1 cellular context compared by ENCODE assay signal in the genomic region with DNA sequence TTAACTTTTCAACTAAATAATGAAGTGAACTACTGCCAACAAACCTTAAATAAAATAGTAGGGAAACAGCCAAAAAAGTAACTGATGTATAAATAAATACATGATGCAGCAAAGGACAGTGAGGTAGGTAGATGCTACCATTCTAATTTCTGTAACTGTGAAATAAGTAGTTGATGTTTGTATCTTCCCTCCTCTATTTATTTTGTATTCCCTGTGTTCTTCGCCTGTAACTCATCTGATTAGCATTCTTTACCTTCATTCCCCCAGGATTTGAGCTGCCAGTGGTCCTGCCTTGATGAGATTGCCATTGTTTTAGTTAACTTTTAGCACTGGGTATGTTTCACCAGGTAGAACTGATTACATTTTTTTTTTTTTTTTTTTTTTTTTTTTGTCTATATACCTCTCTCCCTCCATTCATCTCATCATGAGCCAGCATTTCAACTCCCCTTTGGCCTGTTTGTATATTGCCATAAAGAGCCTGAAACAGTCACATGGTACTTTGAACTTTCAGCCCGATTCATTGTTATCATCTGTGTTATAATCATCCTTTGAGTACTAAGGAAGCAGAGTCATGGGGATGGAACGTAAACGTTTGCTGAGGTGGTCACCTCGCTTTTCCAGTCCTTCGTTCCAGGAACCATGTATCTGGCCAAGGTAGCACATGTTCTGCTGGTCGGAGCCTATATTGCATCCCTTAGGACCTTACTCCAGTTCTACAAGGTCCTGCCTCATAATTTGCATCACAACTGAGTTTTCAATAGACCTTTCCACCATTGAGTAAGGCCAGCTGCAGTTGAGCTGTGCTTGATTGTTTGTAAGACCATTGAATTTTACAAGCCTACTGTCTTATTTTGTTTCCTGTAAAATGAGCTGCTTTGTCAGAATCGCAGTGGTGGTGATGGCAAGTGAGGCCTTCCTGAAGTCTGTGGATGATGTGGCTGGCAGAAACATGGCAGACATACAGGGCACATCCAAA.
A peak's percentile ranks its signal among the peaks of the same experiment; 100 is the strongest.
TF ChIP-seq lines count a peak whose summit lies in the region.

No MANE protein-coding gene starts in this region.

TF ChIP-seq in HepG2, 621 proteins besides CTCF, POLR2A, EP300 and RAD21 (continued from another document and continues in another):
- no peak for TF ChIP-seq HNRNPLL (IDR thresholded peaks at IDR 0.05; ENCODE audit: low read depth, low read length, poor library complexity, severe bottlenecking)
- TF ChIP-seq SNAPC2 (CRISPR knock-in tag; IDR thresholded peaks at IDR 0.05) = no peak
- peak; percentile 87 for TF ChIP-seq JUND (CRISPR knock-in tag; IDR thresholded peaks at IDR 0.05)
- peak; percentile 62; the same call in 1 of the 2 replicates for TF ChIP-seq ZNF501 (CRISPR knock-in tag; IDR thresholded peaks at IDR 0.05)
- no peak for TF ChIP-seq ZNF234 (CRISPR knock-in tag; conservative IDR thresholded peaks at IDR 0.05)
- TF ChIP-seq, protein P1, sequence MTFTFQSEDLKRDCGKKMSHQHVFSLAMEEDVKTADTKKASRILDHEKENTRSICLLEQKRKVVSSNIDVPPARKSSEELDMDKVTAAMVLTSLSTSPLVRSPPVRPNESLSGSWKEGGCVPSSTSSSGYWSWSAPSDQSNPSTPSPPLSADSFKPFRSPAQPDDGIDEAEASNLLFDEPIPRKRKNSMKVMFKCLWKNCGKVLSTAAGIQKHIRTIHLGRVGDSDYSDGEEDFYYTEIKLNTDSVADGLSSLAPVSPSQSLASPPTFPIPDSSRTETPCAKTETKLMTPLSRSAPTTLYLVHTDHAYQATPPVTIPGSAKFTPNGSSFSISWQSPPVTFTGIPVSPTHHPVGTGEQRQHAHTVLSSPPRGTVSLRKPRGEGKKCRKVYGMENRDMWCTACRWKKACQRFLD (CRISPR knock-in tag; IDR thresholded peaks at IDR 0.05; ENCODE audit: borderline replicate concordance) = no peak
- TF ChIP-seq SIN3A (IDR thresholded peaks at IDR 0.05; ENCODE audit: borderline replicate concordance, low read depth, low read length) = no peak
- TF ChIP-seq, protein P2, sequence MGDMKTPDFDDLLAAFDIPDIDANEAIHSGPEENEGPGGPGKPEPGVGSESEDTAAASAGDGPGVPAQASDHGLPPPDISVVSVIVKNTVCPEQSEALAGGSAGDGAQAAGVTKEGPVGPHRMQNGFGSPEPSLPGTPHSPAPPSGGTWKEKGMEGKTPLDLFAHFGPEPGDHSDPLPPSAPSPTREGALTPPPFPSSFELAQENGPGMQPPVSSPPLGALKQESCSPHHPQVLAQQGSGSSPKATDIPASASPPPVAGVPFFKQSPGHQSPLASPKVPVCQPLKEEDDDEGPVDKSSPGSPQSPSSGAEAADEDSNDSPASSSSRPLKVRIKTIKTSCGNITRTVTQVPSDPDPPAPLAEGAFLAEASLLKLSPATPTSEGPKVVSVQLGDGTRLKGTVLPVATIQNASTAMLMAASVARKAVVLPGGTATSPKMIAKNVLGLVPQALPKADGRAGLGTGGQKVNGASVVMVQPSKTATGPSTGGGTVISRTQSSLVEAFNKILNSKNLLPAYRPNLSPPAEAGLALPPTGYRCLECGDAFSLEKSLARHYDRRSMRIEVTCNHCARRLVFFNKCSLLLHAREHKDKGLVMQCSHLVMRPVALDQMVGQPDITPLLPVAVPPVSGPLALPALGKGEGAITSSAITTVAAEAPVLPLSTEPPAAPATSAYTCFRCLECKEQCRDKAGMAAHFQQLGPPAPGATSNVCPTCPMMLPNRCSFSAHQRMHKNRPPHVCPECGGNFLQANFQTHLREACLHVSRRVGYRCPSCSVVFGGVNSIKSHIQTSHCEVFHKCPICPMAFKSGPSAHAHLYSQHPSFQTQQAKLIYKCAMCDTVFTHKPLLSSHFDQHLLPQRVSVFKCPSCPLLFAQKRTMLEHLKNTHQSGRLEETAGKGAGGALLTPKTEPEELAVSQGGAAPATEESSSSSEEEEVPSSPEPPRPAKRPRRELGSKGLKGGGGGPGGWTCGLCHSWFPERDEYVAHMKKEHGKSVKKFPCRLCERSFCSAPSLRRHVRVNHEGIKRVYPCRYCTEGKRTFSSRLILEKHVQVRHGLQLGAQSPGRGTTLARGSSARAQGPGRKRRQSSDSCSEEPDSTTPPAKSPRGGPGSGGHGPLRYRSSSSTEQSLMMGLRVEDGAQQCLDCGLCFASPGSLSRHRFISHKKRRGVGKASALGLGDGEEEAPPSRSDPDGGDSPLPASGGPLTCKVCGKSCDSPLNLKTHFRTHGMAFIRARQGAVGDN (CRISPR knock-in tag; IDR thresholded peaks at IDR 0.05) = no peak
- no peak for TF ChIP-seq ZNF30 (CRISPR knock-in tag; IDR thresholded peaks at IDR 0.05)
- 0 out of 2 replicates have a peak, but pooled peaks have one; percentile 56 for TF ChIP-seq ARNTL (CRISPR knock-in tag; IDR thresholded peaks at IDR 0.05)
- peak; percentile 50 for TF ChIP-seq ISL2 (CRISPR knock-in tag; IDR thresholded peaks at IDR 0.05)
- no peak for TF ChIP-seq ZNF747 (CRISPR knock-in tag; IDR thresholded peaks at IDR 0.05; ENCODE audit: borderline replicate concordance)
- TF ChIP-seq ZNF772 (CRISPR knock-in tag; IDR thresholded peaks at IDR 0.05) = peak; percentile 46
- TF ChIP-seq KDM6A (CRISPR knock-in tag; IDR thresholded peaks at IDR 0.05; ENCODE audit: low read depth) = peak; percentile 54; the same call in 1 of the 2 replicates
- TF ChIP-seq MTF1 (CRISPR knock-in tag; IDR thresholded peaks at IDR 0.05) = no peak
- TF ChIP-seq ZNF572 (CRISPR knock-in tag; IDR thresholded peaks at IDR 0.05) = no peak
- no peak for TF ChIP-seq ZNF737 (CRISPR knock-in tag; IDR thresholded peaks at IDR 0.05; ENCODE audit: borderline replicate concordance)
- TF ChIP-seq BRCA1 (CRISPR knock-in tag; IDR thresholded peaks at IDR 0.05) = no peak
- TF ChIP-seq ZNF773 (CRISPR knock-in tag; IDR thresholded peaks at IDR 0.05; ENCODE audit: borderline replicate concordance) = no peak
- 0 out of 2 replicates have a peak, but pooled peaks have one; percentile 23 for TF ChIP-seq GLI4 (CRISPR knock-in tag; IDR thresholded peaks at IDR 0.05; ENCODE audit: borderline replicate concordance)
- TF ChIP-seq NFKB2 (CRISPR knock-in tag; IDR thresholded peaks at IDR 0.05; ENCODE audit: borderline replicate concordance) = no peak
- TF ChIP-seq RFX1 (IDR thresholded peaks at IDR 0.05) = no peak
- no peak for TF ChIP-seq ZNF790 (CRISPR knock-in tag; IDR thresholded peaks at IDR 0.05; ENCODE audit: borderline replicate concordance)
- TF ChIP-seq, protein P3, sequence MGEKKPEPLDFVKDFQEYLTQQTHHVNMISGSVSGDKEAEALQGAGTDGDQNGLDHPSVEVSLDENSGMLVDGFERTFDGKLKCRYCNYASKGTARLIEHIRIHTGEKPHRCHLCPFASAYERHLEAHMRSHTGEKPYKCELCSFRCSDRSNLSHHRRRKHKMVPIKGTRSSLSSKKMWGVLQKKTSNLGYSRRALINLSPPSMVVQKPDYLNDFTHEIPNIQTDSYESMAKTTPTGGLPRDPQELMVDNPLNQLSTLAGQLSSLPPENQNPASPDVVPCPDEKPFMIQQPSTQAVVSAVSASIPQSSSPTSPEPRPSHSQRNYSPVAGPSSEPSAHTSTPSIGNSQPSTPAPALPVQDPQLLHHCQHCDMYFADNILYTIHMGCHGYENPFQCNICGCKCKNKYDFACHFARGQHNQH (CRISPR knock-in tag; IDR thresholded peaks at IDR 0.05) = peak; percentile 83; the same call in 1 of the 2 replicates
- peak; percentile 73; the same call in 1 of the 2 replicates for TF ChIP-seq ZSCAN9 (CRISPR knock-in tag; IDR thresholded peaks at IDR 0.05; ENCODE audit: borderline replicate concordance)
- TF ChIP-seq YEATS4 (CRISPR knock-in tag; IDR thresholded peaks at IDR 0.05; ENCODE audit: borderline replicate concordance) = no peak
- TF ChIP-seq, protein P4, sequence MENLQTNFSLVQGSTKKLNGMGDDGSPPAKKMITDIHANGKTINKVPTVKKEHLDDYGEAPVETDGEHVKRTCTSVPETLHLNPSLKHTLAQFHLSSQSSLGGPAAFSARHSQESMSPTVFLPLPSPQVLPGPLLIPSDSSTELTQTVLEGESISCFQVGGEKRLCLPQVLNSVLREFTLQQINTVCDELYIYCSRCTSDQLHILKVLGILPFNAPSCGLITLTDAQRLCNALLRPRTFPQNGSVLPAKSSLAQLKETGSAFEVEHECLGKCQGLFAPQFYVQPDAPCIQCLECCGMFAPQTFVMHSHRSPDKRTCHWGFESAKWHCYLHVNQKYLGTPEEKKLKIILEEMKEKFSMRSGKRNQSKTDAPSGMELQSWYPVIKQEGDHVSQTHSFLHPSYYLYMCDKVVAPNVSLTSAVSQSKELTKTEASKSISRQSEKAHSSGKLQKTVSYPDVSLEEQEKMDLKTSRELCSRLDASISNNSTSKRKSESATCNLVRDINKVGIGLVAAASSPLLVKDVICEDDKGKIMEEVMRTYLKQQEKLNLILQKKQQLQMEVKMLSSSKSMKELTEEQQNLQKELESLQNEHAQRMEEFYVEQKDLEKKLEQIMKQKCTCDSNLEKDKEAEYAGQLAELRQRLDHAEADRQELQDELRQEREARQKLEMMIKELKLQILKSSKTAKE (CRISPR knock-in tag; IDR thresholded peaks at IDR 0.05; ENCODE audit: borderline replicate concordance) = 0 out of 2 replicates have a peak, but pooled peaks have one; percentile 18
- TF ChIP-seq, protein P5, sequence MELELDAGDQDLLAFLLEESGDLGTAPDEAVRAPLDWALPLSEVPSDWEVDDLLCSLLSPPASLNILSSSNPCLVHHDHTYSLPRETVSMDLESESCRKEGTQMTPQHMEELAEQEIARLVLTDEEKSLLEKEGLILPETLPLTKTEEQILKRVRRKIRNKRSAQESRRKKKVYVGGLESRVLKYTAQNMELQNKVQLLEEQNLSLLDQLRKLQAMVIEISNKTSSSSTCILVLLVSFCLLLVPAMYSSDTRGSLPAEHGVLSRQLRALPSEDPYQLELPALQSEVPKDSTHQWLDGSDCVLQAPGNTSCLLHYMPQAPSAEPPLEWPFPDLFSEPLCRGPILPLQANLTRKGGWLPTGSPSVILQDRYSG (CRISPR knock-in tag; IDR thresholded peaks at IDR 0.05) = no peak; the same call in 1 of the 2 replicates
- no peak for TF ChIP-seq ZNF3 (CRISPR knock-in tag; IDR thresholded peaks at IDR 0.05)
- no peak for TF ChIP-seq ZNF496 (CRISPR knock-in tag; IDR thresholded peaks at IDR 0.05; ENCODE audit: insufficient replicate concordance)
- TF ChIP-seq, protein P6, sequence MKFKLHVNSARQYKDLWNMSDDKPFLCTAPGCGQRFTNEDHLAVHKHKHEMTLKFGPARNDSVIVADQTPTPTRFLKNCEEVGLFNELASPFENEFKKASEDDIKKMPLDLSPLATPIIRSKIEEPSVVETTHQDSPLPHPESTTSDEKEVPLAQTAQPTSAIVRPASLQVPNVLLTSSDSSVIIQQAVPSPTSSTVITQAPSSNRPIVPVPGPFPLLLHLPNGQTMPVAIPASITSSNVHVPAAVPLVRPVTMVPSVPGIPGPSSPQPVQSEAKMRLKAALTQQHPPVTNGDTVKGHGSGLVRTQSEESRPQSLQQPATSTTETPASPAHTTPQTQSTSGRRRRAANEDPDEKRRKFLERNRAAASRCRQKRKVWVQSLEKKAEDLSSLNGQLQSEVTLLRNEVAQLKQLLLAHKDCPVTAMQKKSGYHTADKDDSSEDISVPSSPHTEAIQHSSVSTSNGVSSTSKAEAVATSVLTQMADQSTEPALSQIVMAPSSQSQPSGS (CRISPR knock-in tag; IDR thresholded peaks at IDR 0.05) = peak; percentile 57; the same call in 1 of the 2 replicates
- TF ChIP-seq SPEN (CRISPR knock-in tag; IDR thresholded peaks at IDR 0.05; ENCODE audit: low read depth) = no peak
- peak; percentile 53 for TF ChIP-seq DMAP1 (CRISPR knock-in tag; IDR thresholded peaks at IDR 0.05)
- peak; percentile 12; the same call in 1 of the 2 replicates for TF ChIP-seq ZMYM3 (CRISPR knock-in tag; IDR thresholded peaks at IDR 0.05)
- TF ChIP-seq, protein P7, sequence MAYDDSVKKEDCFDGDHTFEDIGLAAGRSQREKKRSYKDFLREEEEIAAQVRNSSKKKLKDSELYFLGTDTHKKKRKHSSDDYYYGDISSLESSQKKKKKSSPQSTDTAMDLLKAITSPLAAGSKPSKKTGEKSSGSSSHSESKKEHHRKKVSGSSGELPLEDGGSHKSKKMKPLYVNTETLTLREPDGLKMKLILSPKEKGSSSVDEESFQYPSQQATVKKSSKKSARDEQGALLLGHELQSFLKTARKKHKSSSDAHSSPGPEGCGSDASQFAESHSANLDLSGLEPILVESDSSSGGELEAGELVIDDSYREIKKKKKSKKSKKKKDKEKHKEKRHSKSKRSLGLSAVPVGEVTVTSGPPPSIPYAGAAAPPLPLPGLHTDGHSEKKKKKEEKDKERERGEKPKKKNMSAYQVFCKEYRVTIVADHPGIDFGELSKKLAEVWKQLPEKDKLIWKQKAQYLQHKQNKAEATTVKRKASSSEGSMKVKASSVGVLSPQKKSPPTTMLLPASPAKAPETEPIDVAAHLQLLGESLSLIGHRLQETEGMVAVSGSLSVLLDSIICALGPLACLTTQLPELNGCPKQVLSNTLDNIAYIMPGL (CRISPR knock-in tag; IDR thresholded peaks at IDR 0.05; ENCODE audit: borderline replicate concordance in 1 of 2, low read depth in 1 of 2) = 0 out of 4 replicates have a peak, but pooled peaks of 1 of the 2 experiments have one; percentile 23
- TF ChIP-seq ZNF7 (CRISPR knock-in tag; IDR thresholded peaks at IDR 0.05) = no peak
- TF ChIP-seq ZNF484 (CRISPR knock-in tag; IDR thresholded peaks at IDR 0.05; ENCODE audit: borderline replicate concordance, low read depth) = no peak
- TF ChIP-seq, protein P8, sequence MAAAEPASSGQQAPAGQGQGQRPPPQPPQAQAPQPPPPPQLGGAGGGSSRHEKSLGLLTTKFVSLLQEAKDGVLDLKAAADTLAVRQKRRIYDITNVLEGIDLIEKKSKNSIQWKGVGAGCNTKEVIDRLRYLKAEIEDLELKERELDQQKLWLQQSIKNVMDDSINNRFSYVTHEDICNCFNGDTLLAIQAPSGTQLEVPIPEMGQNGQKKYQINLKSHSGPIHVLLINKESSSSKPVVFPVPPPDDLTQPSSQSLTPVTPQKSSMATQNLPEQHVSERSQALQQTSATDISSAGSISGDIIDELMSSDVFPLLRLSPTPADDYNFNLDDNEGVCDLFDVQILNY (CRISPR knock-in tag; conservative IDR thresholded peaks at IDR 0.05) = no peak
- TF ChIP-seq FOXP1 (IDR thresholded peaks at IDR 0.05) = no peak
- TF ChIP-seq FOXP1 (CRISPR knock-in tag; IDR thresholded peaks at IDR 0.05) = peak; percentile 69
- TF ChIP-seq, protein P9, sequence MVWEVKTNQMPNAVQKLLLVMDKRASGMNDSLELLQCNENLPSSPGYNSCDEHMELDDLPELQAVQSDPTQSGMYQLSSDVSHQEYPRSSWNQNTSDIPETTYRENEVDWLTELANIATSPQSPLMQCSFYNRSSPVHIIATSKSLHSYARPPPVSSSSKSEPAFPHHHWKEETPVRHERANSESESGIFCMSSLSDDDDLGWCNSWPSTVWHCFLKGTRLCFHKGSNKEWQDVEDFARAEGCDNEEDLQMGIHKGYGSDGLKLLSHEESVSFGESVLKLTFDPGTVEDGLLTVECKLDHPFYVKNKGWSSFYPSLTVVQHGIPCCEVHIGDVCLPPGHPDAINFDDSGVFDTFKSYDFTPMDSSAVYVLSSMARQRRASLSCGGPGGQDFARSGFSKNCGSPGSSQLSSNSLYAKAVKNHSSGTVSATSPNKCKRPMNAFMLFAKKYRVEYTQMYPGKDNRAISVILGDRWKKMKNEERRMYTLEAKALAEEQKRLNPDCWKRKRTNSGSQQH (CRISPR knock-in tag; IDR thresholded peaks at IDR 0.05; ENCODE audit: low read depth) = peak; percentile 49; the same call in 1 of the 2 replicates
- TF ChIP-seq ZNF878 (CRISPR knock-in tag; IDR thresholded peaks at IDR 0.05) = peak; percentile 35
- TF ChIP-seq, protein P10, sequence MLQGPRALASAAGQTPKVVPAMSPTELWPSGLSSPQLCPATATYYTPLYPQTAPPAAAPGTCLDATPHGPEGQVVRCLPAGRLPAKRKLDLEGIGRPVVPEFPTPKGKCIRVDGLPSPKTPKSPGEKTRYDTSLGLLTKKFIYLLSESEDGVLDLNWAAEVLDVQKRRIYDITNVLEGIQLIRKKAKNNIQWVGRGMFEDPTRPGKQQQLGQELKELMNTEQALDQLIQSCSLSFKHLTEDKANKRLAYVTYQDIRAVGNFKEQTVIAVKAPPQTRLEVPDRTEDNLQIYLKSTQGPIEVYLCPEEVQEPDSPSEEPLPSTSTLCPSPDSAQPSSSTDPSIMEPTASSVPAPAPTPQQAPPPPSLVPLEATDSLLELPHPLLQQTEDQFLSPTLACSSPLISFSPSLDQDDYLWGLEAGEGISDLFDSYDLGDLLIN (CRISPR knock-in tag; IDR thresholded peaks at IDR 0.05; ENCODE audit: borderline replicate concordance) = no peak
